ENCODE assay signal across 16 cellular contexts in the genomic region with DNA sequence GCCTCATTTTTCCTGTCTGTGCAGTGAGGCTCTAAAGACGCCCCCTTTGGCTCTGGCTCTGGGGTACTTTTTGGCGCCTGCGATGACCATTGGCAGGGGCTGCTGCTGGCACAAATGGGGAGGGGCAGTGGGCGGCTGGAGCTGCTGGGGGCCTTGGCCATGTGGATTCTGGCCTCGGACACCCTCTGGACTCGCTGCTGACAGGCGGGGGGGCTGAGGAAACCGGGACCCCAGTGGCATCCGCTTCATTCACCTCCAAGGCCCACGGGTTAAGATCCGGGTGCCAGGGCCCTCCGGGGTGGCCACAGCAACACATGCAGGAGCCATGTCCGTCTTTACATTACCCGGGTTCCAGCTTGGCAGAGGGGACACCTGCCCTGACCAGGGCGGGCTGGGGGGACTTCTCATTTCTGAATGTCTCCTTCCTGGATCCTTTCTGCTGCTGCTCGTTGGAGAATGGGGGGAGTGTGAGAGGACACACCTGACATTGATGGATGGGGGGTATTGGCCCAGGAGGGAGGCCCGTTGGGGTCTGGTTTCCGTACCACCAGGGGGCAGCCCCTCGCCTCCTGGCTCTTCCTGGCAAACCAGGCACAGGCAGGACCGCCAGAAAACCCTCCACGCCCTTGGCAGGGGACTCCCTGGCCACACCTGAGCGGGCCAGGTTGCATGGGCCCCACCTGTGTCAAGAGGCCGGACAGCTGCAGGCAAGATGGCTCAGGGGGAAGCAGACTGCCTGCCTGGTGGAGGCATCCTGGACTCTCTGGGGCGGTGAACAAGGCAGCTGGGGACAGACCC. TPM values are rescaled to one million over a fixed set of nuclear protein-coding genes. Genes with fewer than 3 reads are reported as not detected.
DNase-seq lines count a peak whose midpoint lies in the region; ATAC-seq, FAIRE-seq and TF ChIP-seq lines count a peak whose summit lies in the region.
"Had no signal": no experiment of that assay in that cellular context is flagged by ENCODE, and none has a peak within 500 bp of the region (broad histone marks: within the 10 kb centered on the region; RNA-seq: fewer than 3 reads in every experiment).

No MANE protein-coding gene starts in this region.

- intact Hi-C loops in dorsolateral prefrontal cortex (cut with DNase I): no loop called here

- DNase-seq in keratinocyte (ENCODE audit: low read depth, low spot score): no peak
- no peak for DNase-seq in LoVo (ENCODE audit: low spot score)
- DNase-seq in dorsolateral prefrontal cortex: no peak
- DNase-seq: activated CD4-positive, alpha-beta memory T cell treated with anti-CD3 and anti-CD28 coated beads, Interleukin-2, amount 10 ng/mL, durations not matched to agents 7 days and 5 days; activated naive CD4-positive, alpha-beta T cell; colonic mucosa; NCI-H187; Peyer's patch; retina had no signal

- H2AFZ ChIP-seq in keratinocyte (ENCODE audit: control insufficient read depth, low read length): peak overlapping the region; percentile 53

- H4K20me1 ChIP-seq in keratinocyte (ENCODE audit: control insufficient read depth, extremely low read depth, insufficient read depth, low read length): no peaks in the 10 kb centered on the region

- H3K36me3 ChIP-seq in keratinocyte (ENCODE audit: control insufficient read depth in 2 of 2, extremely low read depth in 1 of 2, insufficient read depth in 2 of 2, low read length in 2 of 2): peaks cover 0 to 4% of the 10 kb centered on the region in 2 experiments
- H3K36me3 ChIP-seq: colonic mucosa had no signal

- no peak overlapping the region for H3K4me3 ChIP-seq in GM12875 (ENCODE audit: low read depth, low read length)
- H3K4me3 ChIP-seq in WI38 (ENCODE audit: low read depth, low read length): no peak overlapping the region
- no peak overlapping the region for H3K4me3 ChIP-seq in keratinocyte (ENCODE audit: control insufficient read depth in 2 of 3, extremely low read depth in 1 of 3, insufficient read depth in 2 of 3, low read depth in 1 of 3, low read length in 3 of 3)
- no peak overlapping the region for H3K4me3 ChIP-seq in dorsolateral prefrontal cortex
- H3K4me3 ChIP-seq: colonic mucosa, HAP-1, Peyer's patch had no signal

- no peaks in the 10 kb centered on the region for H3K9me1 ChIP-seq in keratinocyte (ENCODE audit: control insufficient read depth, extremely low read depth, insufficient read depth, low read length)

- H3K4me2 ChIP-seq in keratinocyte (ENCODE audit: control insufficient read depth, extremely low read depth, insufficient read depth, low read depth, low read length): peak overlapping the region; percentile 16

- no peaks in the 10 kb centered on the region for H3K9me3 ChIP-seq in keratinocyte (ENCODE audit: control insufficient read depth, low read depth, low read length)
- H3K9me3 ChIP-seq: colonic mucosa had no signal

- dilution Hi-C loops in keratinocyte (cut with MboI; ENCODE audit: extremely low pct_ligation_motif_present, low sequenced_read_pairs): no loop called here

- H3K4me1 ChIP-seq in keratinocyte (ENCODE audit: control insufficient read depth, extremely low read depth, insufficient read depth, low read length): peaks cover 20% of the 10 kb centered on the region
- H3K4me1 ChIP-seq: colonic mucosa, HAP-1 had no signal

- no peak for FAIRE-seq in keratinocyte (lab: Jason Lieb, UNC)
- FAIRE-seq: islet of Langerhans had no signal

- H3K27me3 ChIP-seq in keratinocyte (ENCODE audit: control insufficient read depth, extremely low read depth, insufficient read depth, low read length): peaks cover 2% of the 10 kb centered on the region
- no peaks in the 10 kb centered on the region for H3K27me3 ChIP-seq in dorsolateral prefrontal cortex
- H3K27me3 ChIP-seq: colonic mucosa, Peyer's patch had no signal

- H3K27ac ChIP-seq in C4-2B: peak overlapping the region; percentile 16
- H3K27ac ChIP-seq in keratinocyte (ENCODE audit: control insufficient read depth, insufficient read depth, low read length): no peak overlapping the region
- no peak overlapping the region for H3K27ac ChIP-seq in dorsolateral prefrontal cortex
- H3K27ac ChIP-seq: colonic mucosa, Peyer's patch had no signal

- H3K79me2 ChIP-seq in keratinocyte (ENCODE audit: control insufficient read depth, insufficient read depth, low read length): no peaks in the 10 kb centered on the region

- ATAC-seq in HG02840 (IDR thresholded peaks at IDR 0.05; ENCODE audit: low FRiP score, unreplicated experiment) (no peak), HG03378 (IDR thresholded peaks at IDR 0.05; ENCODE audit: unreplicated experiment) (no peak)

- TF ChIP-seq CTCF in C4-2B (conservative IDR thresholded peaks at IDR 0.05): no peak; the same call in 1 of the 2 replicates
- TF ChIP-seq CTCF in GM12875 (IDR thresholded peaks at IDR 0.05; ENCODE audit: borderline replicate concordance, insufficient read depth, low read depth, low read length): 0 out of 2 replicates have a peak, but pooled peaks have one; percentile 3
- 0 out of 2 replicates have a peak, but pooled peaks have one; percentile 11 for TF ChIP-seq CTCF in WI38 (IDR thresholded peaks at IDR 0.05; ENCODE audit: low read depth, low read length)
- peak; percentile 30 to 49 (median 37) for TF ChIP-seq CTCF in keratinocyte (optimal IDR thresholded peaks at IDR 0.05 in 1 of 3, IDR thresholded peaks at IDR 0.05 in 1 of 3, conservative IDR thresholded peaks at IDR 0.05 in 1 of 3; ENCODE audit: extremely low read depth in 1 of 3, insufficient read depth in 2 of 3, low read length in 3 of 3)
- peak in 9 of 56 donors; percentile 7 to 34 (median 14) for TF ChIP-seq CTCF in dorsolateral prefrontal cortex (IDR thresholded peaks at IDR 0.05 in 54 of 56, conservative IDR thresholded peaks at IDR 0.05 in 2 of 56; ENCODE audit: low read depth in 1 of 56, partially characterized antibody in 56 of 56)

- H3K9ac ChIP-seq in keratinocyte (ENCODE audit: control insufficient read depth, extremely low read depth, insufficient read depth, low read length): peak overlapping the region; percentile 22

RNA-seq across cellular contexts. Expression of gene GSE1, which starts 21.8 kb away (rescaled TPM):
- polyA plus RNA-seq in keratinocyte: 4.3 to 6.2 TPM (median 5.0 TPM) in 3 replicates
- 16.7 TPM for polyA plus RNA-seq in keratinocyte (2011; ENCODE audit: low read depth)
- polyA plus RNA-seq in keratinocyte (2011; cell fraction: cytosol; rRNA removed): 5.7 and 5.8 TPM in 2 replicates
- 25.5 and 27.8 TPM in 2 replicates for polyA plus RNA-seq in keratinocyte (2011; cell fraction: nucleus; rRNA removed)
- polyA plus RNA-seq in keratinocyte (2012; ENCODE audit: low replicate concordance): 5.8 and 16.8 TPM in 2 replicates
- polyA minus RNA-seq in keratinocyte: 6.8 to 9.9 TPM (median 9.3 TPM) in 3 replicates
- 11.3 TPM for polyA minus RNA-seq in keratinocyte (2011; cell fraction: cytosol; rRNA and poly(A)+ RNA removed)
- polyA minus RNA-seq in keratinocyte (2011; cell fraction: nucleus; rRNA and poly(A)+ RNA removed): 22.2 and 29.6 TPM in 2 replicates
- total RNA-seq in dorsolateral prefrontal cortex: 10 to 100 TPM; 18.4 to 76.6 (median 53.0) TPM

RNA-seq across cellular contexts. Expression of gene GINS2, which starts 53.8 kb away (rescaled TPM):
- polyA plus RNA-seq in keratinocyte: 2.0 to 11.2 TPM (median 10.4 TPM) in 3 replicates
- 0.66 TPM for polyA plus RNA-seq in keratinocyte (2011; ENCODE audit: low read depth)
- polyA plus RNA-seq in keratinocyte (2011; cell fraction: cytosol; rRNA removed): 3.3 and 4.0 TPM in 2 replicates
- polyA plus RNA-seq in keratinocyte (2011; cell fraction: nucleus; rRNA removed): 1.6 and 1.7 TPM in 2 replicates
- 0.68 and 8.4 TPM in 2 replicates for polyA plus RNA-seq in keratinocyte (2012; ENCODE audit: low replicate concordance)
- polyA minus RNA-seq in keratinocyte: 0.96 to 4.6 TPM (median 4.0 TPM) in 3 replicates
- polyA minus RNA-seq in keratinocyte (2011; cell fraction: cytosol; rRNA and poly(A)+ RNA removed): 1.2 TPM
- polyA minus RNA-seq in keratinocyte (2011; cell fraction: nucleus; rRNA and poly(A)+ RNA removed): 0.53 and 0.78 TPM in 2 replicates
- 1 to 10 TPM in 113 of 120 experiments, under 1 TPM in 7; 0.61 to 8.5 (median 2.2) TPM for total RNA-seq in dorsolateral prefrontal cortex
